Comparison of ENCODE assay signal across 22 cellular contexts in the genomic region with DNA sequence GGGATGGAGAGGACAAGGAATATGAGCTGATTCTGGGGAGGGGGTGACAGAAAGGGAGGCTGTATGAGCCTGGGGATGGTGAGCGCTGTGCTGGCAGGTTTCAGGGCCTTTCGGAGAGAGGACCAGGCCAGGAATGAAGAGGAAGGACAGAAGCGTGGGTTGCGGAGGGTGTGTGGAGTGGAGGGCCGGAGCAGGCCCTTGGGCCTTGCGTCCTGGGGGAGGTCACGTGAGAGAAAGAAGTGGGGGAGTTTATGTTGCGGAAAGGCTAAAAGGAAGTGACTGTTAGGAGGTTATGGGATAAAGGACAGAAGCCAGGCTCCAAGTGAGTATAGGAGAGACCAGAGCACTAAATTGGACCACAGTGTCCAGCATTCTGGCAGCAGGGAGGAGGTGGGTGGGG. TPM values are rescaled to one million over a fixed set of nuclear protein-coding genes. Genes with fewer than 3 reads are reported as not detected.
DNase-seq lines count a peak whose midpoint lies in the region; ATAC-seq and TF ChIP-seq lines count a peak whose summit lies in the region.
"Had no signal": no experiment of that assay in that cellular context is flagged by ENCODE, and none has a peak within 500 bp of the region (broad histone marks: within the 10 kb centered on the region; RNA-seq: fewer than 3 reads in every experiment).

No MANE protein-coding gene starts in this region.

- no peak overlapping the region for H3K27ac ChIP-seq in upper lobe of right lung
- H3K27ac ChIP-seq: esophagus muscularis mucosa, tibial nerve had no signal

- no peak overlapping the region for H3K4me3 ChIP-seq in upper lobe of right lung
- H3K4me3 ChIP-seq: esophagus muscularis mucosa, smooth muscle cell, tibial nerve had no signal

- H3K27me3 Mint-ChIP-seq in natural killer cell (ENCODE audit: low read depth in 2 of 2) = no peaks in the 10 kb centered on the region
- no peaks in the 10 kb centered on the region for H3K27me3 Mint-ChIP-seq in natural killer cell treated with Interleukin-12 subunit alpha and Interleukin-12 subunit beta and Interleukin-15 and Interleukin-18, amount 100 ng/mL, for 72 hours
- no peaks in the 10 kb centered on the region for H3K27me3 Mint-ChIP-seq in activated T-helper 17 cell treated with anti-CD3 and anti-CD28 coated beads, Interleukin-2, amount 50 U/mL, for 72 hours
- H3K27me3 Mint-ChIP-seq: stimulated activated naive CD8-positive, alpha-beta T cell treated with anti-CD3 and anti-CD28 coated beads, Interleukin-15, amount 100 ng/mL, for 72 hours had no signal

- H3K36me3 ChIP-seq in upper lobe of right lung = no peaks in the 10 kb centered on the region

- peak overlapping the region; percentile 23 to 48 for H3K27ac Mint-ChIP-seq in natural killer cell
- H3K27ac Mint-ChIP-seq in natural killer cell treated with Interleukin-12 subunit alpha and Interleukin-12 subunit beta and Interleukin-15 and Interleukin-18, amount 100 ng/mL, for 72 hours = peak overlapping the region in 1 of 2 donors; percentile 10
- peak overlapping the region; percentile 65 for H3K27ac Mint-ChIP-seq in activated T-helper 17 cell treated with anti-CD3 and anti-CD28 coated beads, Interleukin-2, amount 50 U/mL, for 72 hours

- peaks cover 44 to 67% of the 10 kb centered on the region in 2 donors for H3K4me1 Mint-ChIP-seq in natural killer cell
- H3K4me1 Mint-ChIP-seq in natural killer cell treated with Interleukin-12 subunit alpha and Interleukin-12 subunit beta and Interleukin-15 and Interleukin-18, amount 100 ng/mL, for 72 hours (ENCODE audit: low read depth in 2 of 2) = peaks cover 10 to 35% of the 10 kb centered on the region in 2 donors
- peaks cover 13% of the 10 kb centered on the region for H3K4me1 Mint-ChIP-seq in activated T-helper 17 cell treated with anti-CD3 and anti-CD28 coated beads, Interleukin-2, amount 50 U/mL, for 72 hours

- no peak overlapping the region for H3K4me3 Mint-ChIP-seq in natural killer cell
- H3K4me3 Mint-ChIP-seq in natural killer cell treated with Interleukin-12 subunit alpha and Interleukin-12 subunit beta and Interleukin-15 and Interleukin-18, amount 100 ng/mL, for 72 hours = no peak overlapping the region
- no peak overlapping the region for H3K4me3 Mint-ChIP-seq in activated T-helper 17 cell treated with anti-CD3 and anti-CD28 coated beads, Interleukin-2, amount 50 U/mL, for 72 hours
- H3K4me3 Mint-ChIP-seq: activated T-helper 1 cell treated with anti-CD3 and anti-CD28 coated beads, Interleukin-12 subunit alpha, Interleukin-12 subunit beta, Interleukin-2, Interleukin-4 antibody, amounts not matched to agents 30 ng/mL and 10 ng/mL and 1 ng/mL, durations not matched to agents 14 hours and 24 hours and 36 hours; neural crest cell; stimulated activated naive CD8-positive, alpha-beta T cell treated with anti-CD3 and anti-CD28 coated beads, Interleukin-15, amount 100 ng/mL, for 72 hours had no signal

- peaks cover 21% of the 10 kb centered on the region for H3K4me1 ChIP-seq in upper lobe of right lung

- no peaks in the 10 kb centered on the region for H3K27me3 ChIP-seq in upper lobe of right lung
- H3K27me3 ChIP-seq: esophagus muscularis mucosa, tibial nerve had no signal

- TF ChIP-seq CTCF in natural killer cell (IDR thresholded peaks at IDR 0.05) = no peak
- no peak for TF ChIP-seq CTCF in upper lobe of right lung (IDR thresholded peaks at IDR 0.05)

- ATAC-seq in natural killer cell (no peak), left lobe of liver (peak; percentile 38), upper lobe of right lung (peak; percentile 52), HG03457 (IDR thresholded peaks at IDR 0.05; ENCODE audit: unreplicated experiment) (no peak), GM18909 (IDR thresholded peaks at IDR 0.05; ENCODE audit: poor library complexity, unreplicated experiment) (no peak), HG02840 (IDR thresholded peaks at IDR 0.05; ENCODE audit: low FRiP score, unreplicated experiment) (no peak)
- no peak for ATAC-seq in natural killer cell treated with Interleukin-12 subunit alpha and Interleukin-12 subunit beta and Interleukin-15 and Interleukin-18, amount 100 ng/mL, for 72 hours
- ATAC-seq in activated T-helper 17 cell treated with anti-CD3 and anti-CD28 coated beads, Interleukin-2, amount 50 U/mL, for 72 hours (replicated peaks) = no peak
- ATAC-seq: stimulated activated naive CD8-positive, alpha-beta T cell treated with anti-CD3 and anti-CD28 coated beads, Interleukin-15, amount 100 ng/mL, for 72 hours had no signal

- no peaks in the 10 kb centered on the region for H3K9me3 ChIP-seq in upper lobe of right lung
- H3K9me3 ChIP-seq: esophagus muscularis mucosa, tibial nerve had no signal

- no peaks in the 10 kb centered on the region for H3K36me3 Mint-ChIP-seq in natural killer cell
- H3K36me3 Mint-ChIP-seq in natural killer cell treated with Interleukin-12 subunit alpha and Interleukin-12 subunit beta and Interleukin-15 and Interleukin-18, amount 100 ng/mL, for 72 hours = no peaks in the 10 kb centered on the region
- H3K36me3 Mint-ChIP-seq in activated T-helper 17 cell treated with anti-CD3 and anti-CD28 coated beads, Interleukin-2, amount 50 U/mL, for 72 hours (ENCODE audit: low read depth) = peaks cover 13% of the 10 kb centered on the region

- DNase-seq in natural killer cell = no peak
- DNase-seq in natural killer cell treated with Interleukin-12 subunit alpha and Interleukin-12 subunit beta and Interleukin-15 and Interleukin-18, amount 100 ng/mL, for 72 hours (ENCODE audit: low spot score) = no peak
- no peak for DNase-seq in left lobe of liver (ENCODE audit: low spot score)
- no peak for DNase-seq in upper lobe of right lung
- DNase-seq: caudate nucleus; COR-L47; H7; NCI-H1417; NCI-H2107; NCI-H524; stimulated activated CD4-positive, alpha-beta T cell treated with anti-CD3 and anti-CD28 coated beads, Interleukin-4, amount 100 ng/mL, for 1 hour; stimulated activated naive CD8-positive, alpha-beta T cell treated with anti-CD3 and anti-CD28 coated beads, Interleukin-15, amount 100 ng/mL, for 72 hours had no signal

- H3K9me3 Mint-ChIP-seq in natural killer cell = no peaks in the 10 kb centered on the region
- H3K9me3 Mint-ChIP-seq in natural killer cell treated with Interleukin-12 subunit alpha and Interleukin-12 subunit beta and Interleukin-15 and Interleukin-18, amount 100 ng/mL, for 72 hours = no peaks in the 10 kb centered on the region
- no peaks in the 10 kb centered on the region for H3K9me3 Mint-ChIP-seq in activated T-helper 17 cell treated with anti-CD3 and anti-CD28 coated beads, Interleukin-2, amount 50 U/mL, for 72 hours
- H3K9me3 Mint-ChIP-seq: activated T-helper 1 cell treated with anti-CD3 and anti-CD28 coated beads, Interleukin-12 subunit alpha, Interleukin-12 subunit beta, Interleukin-2, Interleukin-4 antibody, amounts not matched to agents 30 ng/mL and 10 ng/mL and 1 ng/mL, durations not matched to agents 14 hours and 24 hours and 36 hours; neural crest cell; stimulated activated naive CD8-positive, alpha-beta T cell treated with anti-CD3 and anti-CD28 coated beads, Interleukin-15, amount 100 ng/mL, for 72 hours had no signal

- intact Hi-C loops in natural killer cell (cut with micrococcal nuclease) = no loop called here
- intact Hi-C loops in upper lobe of right lung (cut with DNase I) = no loop called here

RNA-seq across cellular contexts. Expression of a gene that starts 17.5 kb away (rescaled TPM):
- total RNA-seq in natural killer cell = 100 to 1,000 TPM; 166 to 186 (median 167) TPM
- 10 to 100 TPM; 55.4 to 65.8 TPM for total RNA-seq in natural killer cell treated with Interleukin-12 subunit alpha and Interleukin-12 subunit beta and Interleukin-15 and Interleukin-18, amount 100 ng/mL, for 72 hours
- 10 to 100 TPM; 43.3 to 50.3 TPM for total RNA-seq in activated T-helper 17 cell treated with anti-CD3 and anti-CD28 coated beads, Interleukin-2, amount 50 U/mL, for 72 hours
- 29.7 TPM for total RNA-seq in left lobe of liver
- 78.3 TPM for total RNA-seq in upper lobe of right lung

RNA-seq across cellular contexts. Expression of a gene that starts 52.6 kb away (rescaled TPM):
- total RNA-seq in natural killer cell = 1 to 10 TPM; 1.7 to 2.9 (median 2.6) TPM
- total RNA-seq in natural killer cell treated with Interleukin-12 subunit alpha and Interleukin-12 subunit beta and Interleukin-15 and Interleukin-18, amount 100 ng/mL, for 72 hours = 1 to 10 TPM; 2.1 to 2.7 TPM
- total RNA-seq in activated T-helper 17 cell treated with anti-CD3 and anti-CD28 coated beads, Interleukin-2, amount 50 U/mL, for 72 hours = under 1 TPM; 0.61 to 0.80 TPM
- 0.38 TPM for total RNA-seq in left lobe of liver
- 3.8 TPM for total RNA-seq in upper lobe of right lung

RNA-seq across cellular contexts. Expression of a gene that starts 56.0 kb away (rescaled TPM):
- total RNA-seq in natural killer cell (1 to 10 TPM; 1.4 to 4.9 (median 1.4) TPM), left lobe of liver (0.18 TPM), upper lobe of right lung (not detected)
- total RNA-seq in natural killer cell treated with Interleukin-12 subunit alpha and Interleukin-12 subunit beta and Interleukin-15 and Interleukin-18, amount 100 ng/mL, for 72 hours = not detected
- not detected for total RNA-seq in activated T-helper 17 cell treated with anti-CD3 and anti-CD28 coated beads, Interleukin-2, amount 50 U/mL, for 72 hours
- total RNA-seq: activated CD8-positive, alpha-beta memory T cell treated with anti-CD3 and anti-CD28 coated beads for 36 hours; activated T-helper 1 cell treated with anti-CD3 and anti-CD28 coated beads, Interleukin-12 subunit alpha, Interleukin-12 subunit beta, Interleukin-2, Interleukin-4 antibody, amounts not matched to agents 30 ng/mL and 10 ng/mL and 1 ng/mL, durations not matched to agents 14 hours and 24 hours and 36 hours; H7; smooth muscle cell had no signal

Comparison
In these comparisons a context has a peak if more than half of its experiments do, and no peak if none do; other contexts are left out.
1. ATAC-seq: peak in left lobe of liver (single experiment) and upper lobe of right lung (single experiment); none in natural killer cell (0 of 3), natural killer cell treated with Interleukin-12 subunit alpha and Interleukin-12 subunit beta and Interleukin-15 and Interleukin-18, amount 100 ng/mL, for 72 hours (0 of 2), activated T-helper 17 cell treated with anti-CD3 and anti-CD28 coated beads, Interleukin-2, amount 50 U/mL, for 72 hours (single experiment), HG03457 (single experiment), GM18909 (single experiment) and HG02840 (single experiment).